Comparison of ENCODE assay signal across 24 cellular contexts in genomic region chr3:190155752-190156151, GRCh38. TPM values are rescaled to one million over a fixed set of nuclear protein-coding genes. Genes with fewer than 3 reads are reported as not detected.
DNase-seq lines count a peak whose midpoint lies in the region; ATAC-seq, FAIRE-seq and TF ChIP-seq lines count a peak whose summit lies in the region.
"Had no signal": no experiment of that assay in that cellular context is flagged by ENCODE, and none has a peak within 500 bp of the region (broad histone marks: within the 10 kb centered on the region; RNA-seq: fewer than 3 reads in every experiment).

No MANE protein-coding gene starts in this region.

- peak; percentile 2 for DNase-seq in DMS53 (lab: John Stamatoyannopoulos, UW)
- DNase-seq in DMS53 treated with DMSO at 0.1 percent for 48 hours (lab: John Stamatoyannopoulos, UW; ENCODE audit: unreplicated experiment): no peak
- DNase-seq in astrocyte (ENCODE audit: low read depth): peak; percentile 63
- DNase-seq in keratinocyte (ENCODE audit: low read depth, low spot score): peak; percentile 94
- peak; percentile 8 for DNase-seq in urothelium cell line (ENCODE audit: low spot score)
- DNase-seq in stimulated activated CD4-positive, alpha-beta T cell treated with anti-CD3 and anti-CD28 coated beads, Interleukin-12 subunit alpha, Interleukin-12 subunit beta, amount 100 ng/mL, for 4 hours: no peak
- no peak for DNase-seq in pons (ENCODE audit: low spot score)
- DNase-seq: 8988T; activated B cell treated with CpG ODN at 0.5 μM for 24 hours; activated CD8-positive, alpha-beta T cell treated with anti-CD3 and anti-CD28 coated beads, Interleukin-2, amount 10 ng/mL, durations not matched to agents 7 days and 5 days; activated naive CD8-positive, alpha-beta T cell treated with anti-CD3 and anti-CD28 coated beads for 36 hours; activated T-cell treated with anti-CD3 and anti-CD28 coated beads, Interleukin-2, amount 50 U/mL, for 48 hours; kidney; mesenchymal stem cell; MV-4-11; NCI-H2081; NCI-H510A; posterior cingulate gyrus; stimulated activated CD8-positive, alpha-beta memory T cell treated with anti-CD3 and anti-CD28 coated beads, Interleukin-4, amount 100 ng/mL, for 48 hours had no signal

- dilution Hi-C loops in keratinocyte (cut with MboI; ENCODE audit: extremely low pct_ligation_motif_present, low sequenced_read_pairs): no loop called here

- H3K4me3 Mint-ChIP-seq in astrocyte (ENCODE audit: unreplicated experiment): no peak overlapping the region
- H3K4me3 Mint-ChIP-seq: activated B cell treated with CpG ODN at 0.5 μM for 24 hours; activated CD8-positive, alpha-beta T cell treated with anti-CD3 and anti-CD28 coated beads, Interleukin-2, amount 10 ng/mL, durations not matched to agents 7 days and 5 days; activated naive CD8-positive, alpha-beta T cell treated with anti-CD3 and anti-CD28 coated beads for 36 hours; GM23338; natural killer cell treated with Interleukin-12 subunit alpha and Interleukin-12 subunit beta and Interleukin-15 and Interleukin-18, amount 100 ng/mL, for 72 hours had no signal

- no peaks in the 10 kb centered on the region for H3K9me3 ChIP-seq in astrocyte (ENCODE audit: insufficient read depth, low read depth, low read length)
- H3K9me3 ChIP-seq in keratinocyte (ENCODE audit: control insufficient read depth, low read depth, low read length): no peaks in the 10 kb centered on the region
- H3K9me3 ChIP-seq: SJSA1 had no signal

- peaks cover 3% of the 10 kb centered on the region for H3K27me3 Mint-ChIP-seq in astrocyte (ENCODE audit: low read depth, unreplicated experiment)
- H3K27me3 Mint-ChIP-seq: activated B cell treated with CpG ODN at 0.5 μM for 24 hours; activated naive CD8-positive, alpha-beta T cell treated with anti-CD3 and anti-CD28 coated beads for 36 hours had no signal

- H3K4me1 Mint-ChIP-seq in astrocyte (ENCODE audit: low read depth, unreplicated experiment): peaks cover 5% of the 10 kb centered on the region
- H3K4me1 Mint-ChIP-seq: activated B cell treated with CpG ODN at 0.5 μM for 24 hours; activated naive CD8-positive, alpha-beta T cell treated with anti-CD3 and anti-CD28 coated beads for 36 hours had no signal

- H2AFZ ChIP-seq in astrocyte (ENCODE audit: low read depth, low read length) (no peak overlapping the region), keratinocyte (ENCODE audit: control insufficient read depth, low read length) (peak overlapping the region; percentile 92)
- H2AFZ ChIP-seq: GM23338 had no signal

- H3K9me3 Mint-ChIP-seq in astrocyte (ENCODE audit: unreplicated experiment): peaks cover 1% of the 10 kb centered on the region
- H3K9me3 Mint-ChIP-seq: activated B cell treated with CpG ODN at 0.5 μM for 24 hours; activated naive CD8-positive, alpha-beta T cell treated with anti-CD3 and anti-CD28 coated beads for 36 hours; GM23338 had no signal

- FAIRE-seq in astrocyte (lab: Jason Lieb, UNC) (no peak), keratinocyte (lab: Jason Lieb, UNC) (peak; percentile 96), urothelium cell line (lab: Jason Lieb, UNC) (peak; percentile 73)
- FAIRE-seq: kidney had no signal

- H3K9me1 ChIP-seq in keratinocyte (ENCODE audit: control insufficient read depth, extremely low read depth, insufficient read depth, low read length): no peaks in the 10 kb centered on the region

- H3K36me3 Mint-ChIP-seq in astrocyte (ENCODE audit: low read depth, unreplicated experiment): no peaks in the 10 kb centered on the region
- H3K36me3 Mint-ChIP-seq: activated naive CD8-positive, alpha-beta T cell treated with anti-CD3 and anti-CD28 coated beads for 36 hours; natural killer cell treated with Interleukin-12 subunit alpha and Interleukin-12 subunit beta and Interleukin-15 and Interleukin-18, amount 100 ng/mL, for 72 hours had no signal

- H3K27ac ChIP-seq in astrocyte (ENCODE audit: low read depth, low read length) (no peak overlapping the region), keratinocyte (ENCODE audit: control insufficient read depth, insufficient read depth, low read length) (peak overlapping the region; percentile 98)
- H3K27ac ChIP-seq: SJSA1 had no signal

- no peak for ATAC-seq in HG03159 (IDR thresholded peaks at IDR 0.05; ENCODE audit: unreplicated experiment)
- ATAC-seq: activated CD8-positive, alpha-beta T cell treated with anti-CD3 and anti-CD28 coated beads, Interleukin-2, amount 10 ng/mL, durations not matched to agents 7 days and 5 days; GM23338; natural killer cell treated with Interleukin-12 subunit alpha and Interleukin-12 subunit beta and Interleukin-15 and Interleukin-18, amount 100 ng/mL, for 72 hours had no signal

- TF ChIP-seq CTCF in astrocyte (IDR thresholded peaks at IDR 0.05; ENCODE audit: insufficient read depth, low read depth, low read length) (no peak), keratinocyte (optimal IDR thresholded peaks at IDR 0.05 in 1 of 3, IDR thresholded peaks at IDR 0.05 in 1 of 3, conservative IDR thresholded peaks at IDR 0.05 in 1 of 3; ENCODE audit: extremely low read depth in 1 of 3, insufficient read depth in 2 of 3, low read length in 3 of 3) (no peak)

- H3K9ac ChIP-seq in astrocyte (ENCODE audit: low read length) (no peak overlapping the region), keratinocyte (ENCODE audit: control insufficient read depth, extremely low read depth, insufficient read depth, low read length) (peak overlapping the region; percentile 74)

- H3K27me3 ChIP-seq in astrocyte (ENCODE audit: insufficient read depth, low read length): peaks cover 7% of the 10 kb centered on the region
- no peaks in the 10 kb centered on the region for H3K27me3 ChIP-seq in keratinocyte (ENCODE audit: control insufficient read depth, extremely low read depth, insufficient read depth, low read length)
- H3K27me3 ChIP-seq: SJSA1 had no signal

- no peaks in the 10 kb centered on the region for H3K36me3 ChIP-seq in astrocyte (ENCODE audit: insufficient read depth, low read length)
- no peaks in the 10 kb centered on the region for H3K36me3 ChIP-seq in keratinocyte (ENCODE audit: control insufficient read depth in 2 of 2, extremely low read depth in 1 of 2, insufficient read depth in 2 of 2, low read length in 2 of 2)
- H3K36me3 ChIP-seq: SJSA1 had no signal

- H3K79me2 ChIP-seq in astrocyte (ENCODE audit: insufficient read depth, low read length) (no peaks in the 10 kb centered on the region), keratinocyte (ENCODE audit: control insufficient read depth, insufficient read depth, low read length) (no peaks in the 10 kb centered on the region)

- no peaks in the 10 kb centered on the region for H4K20me1 ChIP-seq in astrocyte (ENCODE audit: insufficient read depth, low read length)
- no peaks in the 10 kb centered on the region for H4K20me1 ChIP-seq in keratinocyte (ENCODE audit: control insufficient read depth, extremely low read depth, insufficient read depth, low read length)

- H3K27ac Mint-ChIP-seq in astrocyte (ENCODE audit: unreplicated experiment): no peak overlapping the region
- H3K27ac Mint-ChIP-seq: activated B cell treated with CpG ODN at 0.5 μM for 24 hours; activated CD8-positive, alpha-beta T cell treated with anti-CD3 and anti-CD28 coated beads, Interleukin-2, amount 10 ng/mL, durations not matched to agents 7 days and 5 days; activated naive CD8-positive, alpha-beta T cell treated with anti-CD3 and anti-CD28 coated beads for 36 hours; GM23338; natural killer cell treated with Interleukin-12 subunit alpha and Interleukin-12 subunit beta and Interleukin-15 and Interleukin-18, amount 100 ng/mL, for 72 hours had no signal

- H3K4me3 ChIP-seq in astrocyte (ENCODE audit: insufficient read depth, low read depth, low read length) (no peak overlapping the region), keratinocyte (ENCODE audit: control insufficient read depth in 2 of 3, extremely low read depth in 1 of 3, insufficient read depth in 2 of 3, low read depth in 1 of 3, low read length in 3 of 3) (peak overlapping the region in 2 of 3 experiments; percentile 20 to 28)
- H3K4me3 ChIP-seq: GM23338, SJSA1 had no signal

- H3K4me1 ChIP-seq in astrocyte (ENCODE audit: insufficient read depth, low read length) (peaks cover 16% of the 10 kb centered on the region), keratinocyte (ENCODE audit: control insufficient read depth, extremely low read depth, insufficient read depth, low read length) (peaks cover 25% of the 10 kb centered on the region)

- H3K4me2 ChIP-seq in astrocyte (ENCODE audit: low read length) (no peak overlapping the region), keratinocyte (ENCODE audit: control insufficient read depth, extremely low read depth, insufficient read depth, low read depth, low read length) (peak overlapping the region; percentile 62)
- H3K4me2 ChIP-seq: GM23338 had no signal

RNA-seq across cellular contexts. Expression of gene P3H2, which starts 35.1 kb away (rescaled TPM):
- total RNA-seq in astrocyte: 46.9 and 57.7 TPM in 2 replicates
- polyA plus RNA-seq in keratinocyte: 80.7 to 115 TPM (median 91.4 TPM) in 3 replicates
- polyA plus RNA-seq in keratinocyte (2011; ENCODE audit: low read depth): 160 TPM
- polyA plus RNA-seq in keratinocyte (2011; cell fraction: cytosol; rRNA removed): 56.0 and 77.5 TPM in 2 replicates
- 143 and 179 TPM in 2 replicates for polyA plus RNA-seq in keratinocyte (2011; cell fraction: nucleus; rRNA removed)
- polyA plus RNA-seq in keratinocyte (2012; ENCODE audit: low replicate concordance): 43.2 and 72.1 TPM in 2 replicates
- polyA minus RNA-seq in keratinocyte: 27.9 to 146 TPM (median 80.1 TPM) in 3 replicates
- 72.9 TPM for polyA minus RNA-seq in keratinocyte (2011; cell fraction: cytosol; rRNA and poly(A)+ RNA removed)
- polyA minus RNA-seq in keratinocyte (2011; cell fraction: nucleus; rRNA and poly(A)+ RNA removed): 119 and 286 TPM in 2 replicates
- total RNA-seq: activated B cell treated with CpG ODN at 0.5 μM for 24 hours; activated CD8-positive, alpha-beta T cell treated with anti-CD3 and anti-CD28 coated beads, Interleukin-2, amount 10 ng/mL, durations not matched to agents 7 days and 5 days; activated naive CD8-positive, alpha-beta T cell treated with anti-CD3 and anti-CD28 coated beads for 36 hours; natural killer cell treated with Interleukin-12 subunit alpha and Interleukin-12 subunit beta and Interleukin-15 and Interleukin-18, amount 100 ng/mL, for 72 hours; T-helper 2 cell treated with Interferon-gamma antibody and Interleukin-4, amounts not matched to agents 100 ng/mL and 5 ng/mL, for 36 hours had no signal

Comparison
In these comparisons a context has a peak if more than half of its experiments do, and no peak if none do; other contexts are left out.
1. DNase-seq: peak in DMS53 (single experiment), astrocyte (single experiment), keratinocyte (single experiment) and urothelium cell line (single experiment); none in DMS53 treated with DMSO at 0.1 percent for 48 hours (single experiment), stimulated activated CD4-positive, alpha-beta T cell treated with anti-CD3 and anti-CD28 coated beads, Interleukin-12 subunit alpha, Interleukin-12 subunit beta, amount 100 ng/mL, for 4 hours (single experiment) and pons (single experiment).